In genomic region chr9:72935595-72935994, GRCh38 we compare ENCODE assay signal across 2 cellular contexts.
TF ChIP-seq lines count a peak whose summit lies in the region.

No MANE protein-coding gene starts in this region.

TF ChIP-seq in A549, 52 proteins besides CTCF, POLR2A, EP300 and RAD21:
- peak in 1 of 2 experiments; percentile 41; a peak in 1 of 5 replicates for TF ChIP-seq JUN (IDR thresholded peaks at IDR 0.05)
- 0 out of 2 replicates have a peak, but pooled peaks have one; percentile 58 for TF ChIP-seq HMGXB4 (CRISPR knock-in tag; IDR thresholded peaks at IDR 0.05; ENCODE audit: borderline replicate concordance)
- TF ChIP-seq ZFP36 (IDR thresholded peaks at IDR 0.05; ENCODE audit: borderline replicate concordance, partially characterized antibody): no peak
- no peak for TF ChIP-seq TFCP2L1 (CRISPR knock-in tag; IDR thresholded peaks at IDR 0.05)
- TF ChIP-seq HOXA7 (CRISPR knock-in tag; IDR thresholded peaks at IDR 0.05): 0 out of 2 replicates have a peak, but pooled peaks have one; percentile 42
- peak; percentile 52; the same call in 1 of the 2 replicates for TF ChIP-seq RARB (CRISPR knock-in tag; IDR thresholded peaks at IDR 0.05)

TF ChIP-seq in GM12878, 131 proteins besides CTCF, POLR2A, EP300 and RAD21:
- TF ChIP-seq SPI1 (IDR thresholded peaks at IDR 0.05; ENCODE audit: borderline replicate concordance, insufficient read depth, low read depth, low read length) (peak; percentile 16; the same call in 1 of the 2 replicates), LARP7 (IDR thresholded peaks at IDR 0.05) (no peak)
